In genomic region chr11:61922539-61922938, GRCh38 we compare ENCODE assay signal across 9 cellular contexts. TPM values are rescaled to one million over a fixed set of nuclear protein-coding genes. Genes with fewer than 3 reads are reported as not detected.
DNase-seq lines count a peak whose midpoint lies in the region; ATAC-seq lines count a peak whose summit lies in the region.
"Had no signal": no experiment of that assay in that cellular context is flagged by ENCODE, and none has a peak within 500 bp of the region (broad histone marks: within the 10 kb centered on the region; RNA-seq: fewer than 3 reads in every experiment).

No MANE protein-coding gene starts in this region.

- no peaks in the 10 kb centered on the region for H3K36me3 ChIP-seq in mesendoderm (ENCODE audit: control insufficient read depth, insufficient read depth, low read length)

- no CpG with 5 or more reads among the region's 6 CpGs for WGBS in mesendoderm (ENCODE audit: extremely low coverage, insufficient coverage, low lambda C conversion rate)

- H2BK120ac ChIP-seq in mesendoderm (ENCODE audit: low read depth, low read length) = no peak overlapping the region

- no peak overlapping the region for H3K23ac ChIP-seq in mesendoderm (ENCODE audit: low read length)

- no peak overlapping the region for H2BK15ac ChIP-seq in mesendoderm (replicated peaks; ENCODE audit: low read depth)

- no peak overlapping the region for H2BK5ac ChIP-seq in mesendoderm (ENCODE audit: low read length)

- intact Hi-C loops in dendritic cell treated with granulocyte-macrophage colony-stimulating factor and Interleukin-4, amounts not matched to agents 40 ng/mL and 50 ng/mL, for 4 days (cut with micrococcal nuclease) = loop anchor here (1.0 kb wide), 1 partner anchor 21 kb away; no protein-coding TSS in a partner anchor

- no peak overlapping the region for H3K4ac ChIP-seq in mesendoderm (ENCODE audit: low read depth, low read length)

- H3K9ac ChIP-seq in mesendoderm (ENCODE audit: low read length) = no peak overlapping the region

- no peaks in the 10 kb centered on the region for H3K36me3 Mint-ChIP-seq in dendritic cell treated with granulocyte-macrophage colony-stimulating factor and Interleukin-4, amounts not matched to agents 40 ng/mL and 50 ng/mL, for 4 days (ENCODE audit: low read depth)

- peaks cover 71% of the 10 kb centered on the region for H3K4me1 Mint-ChIP-seq in dendritic cell treated with granulocyte-macrophage colony-stimulating factor and Interleukin-4, amounts not matched to agents 40 ng/mL and 50 ng/mL, for 4 days (ENCODE audit: low read depth)

- H3K27me3 ChIP-seq in mesendoderm (ENCODE audit: insufficient read depth, low read length, poor library complexity) = no peaks in the 10 kb centered on the region

- H3K56ac ChIP-seq in mesendoderm (ENCODE audit: low read length) = peak overlapping the region; percentile 37

- no peak overlapping the region for H2AK5ac ChIP-seq in mesendoderm (ENCODE audit: low read length)

- peak overlapping the region; percentile 41 for H3K4me3 Mint-ChIP-seq in dendritic cell treated with granulocyte-macrophage colony-stimulating factor and Interleukin-4, amounts not matched to agents 40 ng/mL and 50 ng/mL, for 4 days

- ATAC-seq in esophagus mucosa = no peak
- ATAC-seq in GM18907 (IDR thresholded peaks at IDR 0.05; ENCODE audit: unreplicated experiment) = no peak

- peak overlapping the region; percentile 69 for H3K27ac Mint-ChIP-seq in dendritic cell treated with granulocyte-macrophage colony-stimulating factor and Interleukin-4, amounts not matched to agents 40 ng/mL and 50 ng/mL, for 4 days

- peaks cover 44% of the 10 kb centered on the region for H3K27me3 Mint-ChIP-seq in dendritic cell treated with granulocyte-macrophage colony-stimulating factor and Interleukin-4, amounts not matched to agents 40 ng/mL and 50 ng/mL, for 4 days

- no peak overlapping the region for H3K4me3 ChIP-seq in mesendoderm (ENCODE audit: low read length)

- H4K5ac ChIP-seq in mesendoderm (ENCODE audit: low read length) = no peak overlapping the region

- H3K79me2 ChIP-seq in mesendoderm (ENCODE audit: control insufficient read depth, insufficient read depth, low read length) = no peaks in the 10 kb centered on the region

- H3K79me1 ChIP-seq in mesendoderm (ENCODE audit: low read length) = no peaks in the 10 kb centered on the region

- H3K18ac ChIP-seq in mesendoderm (ENCODE audit: low read length) = no peak overlapping the region

- no peak overlapping the region for H3K4me2 ChIP-seq in mesendoderm (ENCODE audit: low read length)

- H3K9me3 Mint-ChIP-seq in dendritic cell treated with granulocyte-macrophage colony-stimulating factor and Interleukin-4, amounts not matched to agents 40 ng/mL and 50 ng/mL, for 4 days = no peaks in the 10 kb centered on the region

- DNase-seq in MV-4-11 (lab: John Stamatoyannopoulos, UW) (peak; percentile 72), mesendoderm (peak; percentile 79), ureter (ENCODE audit: low spot score) (peak; percentile 72), A172 (ENCODE audit: low spot score) (no peak)
- no peak for DNase-seq in central memory CD4-positive, alpha-beta T cell
- DNase-seq: NCI-H2081 had no signal

- no peak overlapping the region for H3K27ac ChIP-seq in mesendoderm (ENCODE audit: low read depth, low read length)

- peaks cover 6% of the 10 kb centered on the region for H3K4me1 ChIP-seq in mesendoderm (ENCODE audit: control insufficient read depth, low read depth, low read length)

- no peak overlapping the region for H4K8ac ChIP-seq in mesendoderm (ENCODE audit: low read depth, low read length)

RNA-seq across cellular contexts. Expression of gene RAB3IL1, which starts 5.2 kb away (rescaled TPM):
- 1.4 TPM for polyA plus RNA-seq in mesendoderm (2013, experiment 1 of 2)
- polyA plus RNA-seq in mesendoderm (2013, experiment 2 of 2) = 2.3 TPM
- total RNA-seq in ureter = 14.9 TPM
- 0.88 TPM for total RNA-seq in esophagus mucosa
- total RNA-seq in A172 (2014; rRNA removed; shearing (Covaris generic)) = 2.4 and 8.5 TPM in 2 replicates

RNA-seq across cellular contexts. Expression of gene BEST1, which starts 27.6 kb away (rescaled TPM):
- 0.20 TPM for polyA plus RNA-seq in mesendoderm (2013, experiment 1 of 2)
- polyA plus RNA-seq in mesendoderm (2013, experiment 2 of 2) = 0.28 TPM
- 9.4 TPM for total RNA-seq in ureter
- total RNA-seq in esophagus mucosa = 0.44 TPM
- total RNA-seq in A172 (2014; rRNA removed; shearing (Covaris generic)) = 0.79 and 1.00 TPM in 2 replicates

RNA-seq across cellular contexts. Expression of gene FADS3, which starts 31.2 kb away (rescaled TPM):
- 14.4 TPM for polyA plus RNA-seq in mesendoderm (2013, experiment 1 of 2)
- 13.9 TPM for polyA plus RNA-seq in mesendoderm (2013, experiment 2 of 2)
- total RNA-seq in ureter (31.1 TPM), esophagus mucosa (3.0 TPM)
- 139 and 190 TPM in 2 replicates for total RNA-seq in A172 (2014; rRNA removed; shearing (Covaris generic))

RNA-seq across cellular contexts. Expression of gene FTH1, which starts 44.9 kb away (rescaled TPM):
- polyA plus RNA-seq in mesendoderm (2013, experiment 1 of 2) = 1,625 TPM
- 1,633 TPM for polyA plus RNA-seq in mesendoderm (2013, experiment 2 of 2)
- total RNA-seq in ureter (2,368 TPM), esophagus mucosa (911 TPM)
- total RNA-seq in A172 (2014; rRNA removed; shearing (Covaris generic)) = 511 and 651 TPM in 2 replicates

Comparison
In these comparisons a context has a peak if more than half of its experiments do, and no peak if none do; other contexts are left out.
1. DNase-seq: peak in MV-4-11 (single experiment), mesendoderm (single experiment) and ureter (single experiment); none in A172 (single experiment) and central memory CD4-positive, alpha-beta T cell (single experiment).